In the genomic region with DNA sequence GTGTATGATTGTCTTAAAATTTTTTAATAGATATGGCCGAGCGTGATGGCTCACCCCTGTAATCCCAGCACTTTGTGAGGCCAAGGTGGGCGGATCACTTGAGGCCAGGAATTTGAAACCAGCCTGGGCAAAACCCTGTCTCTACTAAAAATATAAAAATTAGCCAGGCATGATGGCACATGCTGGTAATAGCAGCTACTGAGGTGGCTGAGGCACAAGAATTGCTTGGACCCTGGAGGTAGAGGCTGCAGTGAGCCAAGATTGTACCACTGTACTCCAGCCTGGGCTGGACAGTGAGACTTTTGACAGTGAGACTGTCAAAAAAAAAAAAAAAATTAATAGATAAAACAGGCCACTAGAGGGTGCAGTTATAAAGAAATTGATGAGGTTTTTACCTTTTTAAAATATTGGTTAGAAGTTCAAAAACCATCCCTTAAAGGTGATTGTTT, we compare ENCODE assay signal across 8 cellular contexts. TPM values are rescaled to one million over a fixed set of nuclear protein-coding genes. Genes with fewer than 3 reads are reported as not detected.
DNase-seq lines count a peak whose midpoint lies in the region; ATAC-seq, FAIRE-seq and TF ChIP-seq lines count a peak whose summit lies in the region.

No MANE protein-coding gene starts in this region.

- no peaks in the 10 kb centered on the region for H3K27me3 ChIP-seq in heart right ventricle

- no peaks in the 10 kb centered on the region for H3K9me3 ChIP-seq in heart right ventricle

- H3K36me3 ChIP-seq in heart right ventricle, result peaks cover 0 to 86% (median 37%) of the 10 kb centered on the region in 9 donors

- H3K4me3 ChIP-seq in heart right ventricle, result no peak overlapping the region
- H3K4me3 ChIP-seq in fibroblast of the aortic adventitia (ENCODE audit: low read depth, low read length), result no peak overlapping the region

- FAIRE-seq in RCC 7860 (lab: Jason Lieb, UNC), result peak; percentile 45
- FAIRE-seq in HTR-8/SVneo (lab: Jason Lieb, UNC), result no peak

- 75 to 81% methylated on average over 3 of the region's 3 CpGs for WGBS in heart right ventricle, 2 donors

- TF ChIP-seq CTCF in heart right ventricle (IDR thresholded peaks at IDR 0.05) (peak in 8 of 9 donors; percentile 16 to 55 (median 43)), fibroblast of the aortic adventitia (IDR thresholded peaks at IDR 0.05; ENCODE audit: insufficient read depth, low read length) (no peak)

- intact Hi-C loops in heart right ventricle (cut with DNase I), result loop anchor here in 3 of 10 donors (10.0 kb wide), 4 partner anchors 165 to 465 kb away; a partner anchor contains a TSS
- intact Hi-C loops in left ventricle myocardium superior (cut with micrococcal nuclease), result no loop called here

- no peaks in the 10 kb centered on the region for H3K4me1 ChIP-seq in heart right ventricle

- no peak for DNase-seq in heart right ventricle
- no peak for DNase-seq in left ventricle myocardium superior
- no peak for DNase-seq in RCC 7860 (ENCODE audit: low spot score)
- DNase-seq in fibroblast of the aortic adventitia (ENCODE audit: low read depth), result peak; percentile 41
- no peak for DNase-seq in HTR-8/SVneo (ENCODE audit: insufficient read length, low spot score)
- DNase-seq in medulla oblongata (ENCODE audit: extremely low spot score), result no peak
- DNase-seq in occipital lobe (lab: John Stamatoyannopoulos, UW), result no peak

- no peak overlapping the region for H3K27ac ChIP-seq in heart right ventricle

- peak in 1 of 8 donors; percentile 40 for ATAC-seq in heart right ventricle
- ATAC-seq in left ventricle myocardium superior, result no peak
- ATAC-seq in GM21367 (IDR thresholded peaks at IDR 0.05; ENCODE audit: unreplicated experiment), result no peak

RNA-seq across cellular contexts. Expression of a gene that starts 20.5 kb away (rescaled TPM):
- total RNA-seq in heart right ventricle, result 10 to 100 TPM in 4 of 10 donors, 1 to 10 TPM in 6; 6.6 to 13.6 (median 8.9) TPM
- 1 to 10 TPM; 4.2 to 7.6 TPM for polyA plus RNA-seq in heart right ventricle
- 7.8 TPM for total RNA-seq in left ventricle myocardium superior
- total RNA-seq in fibroblast of the aortic adventitia (ENCODE audit: low replicate concordance), result 10.8 TPM in 2 replicates
- 27.5 TPM for total RNA-seq in occipital lobe

RNA-seq across cellular contexts. Expression of a gene that starts 40.5 kb away (rescaled TPM):
- total RNA-seq in heart right ventricle (not detected), left ventricle myocardium superior (not detected), fibroblast of the aortic adventitia (ENCODE audit: low replicate concordance) (not detected in 2 replicates), occipital lobe (not detected)
- not detected for polyA plus RNA-seq in heart right ventricle
